ENCODE assay signal across 1 cellular context in the genomic region with DNA sequence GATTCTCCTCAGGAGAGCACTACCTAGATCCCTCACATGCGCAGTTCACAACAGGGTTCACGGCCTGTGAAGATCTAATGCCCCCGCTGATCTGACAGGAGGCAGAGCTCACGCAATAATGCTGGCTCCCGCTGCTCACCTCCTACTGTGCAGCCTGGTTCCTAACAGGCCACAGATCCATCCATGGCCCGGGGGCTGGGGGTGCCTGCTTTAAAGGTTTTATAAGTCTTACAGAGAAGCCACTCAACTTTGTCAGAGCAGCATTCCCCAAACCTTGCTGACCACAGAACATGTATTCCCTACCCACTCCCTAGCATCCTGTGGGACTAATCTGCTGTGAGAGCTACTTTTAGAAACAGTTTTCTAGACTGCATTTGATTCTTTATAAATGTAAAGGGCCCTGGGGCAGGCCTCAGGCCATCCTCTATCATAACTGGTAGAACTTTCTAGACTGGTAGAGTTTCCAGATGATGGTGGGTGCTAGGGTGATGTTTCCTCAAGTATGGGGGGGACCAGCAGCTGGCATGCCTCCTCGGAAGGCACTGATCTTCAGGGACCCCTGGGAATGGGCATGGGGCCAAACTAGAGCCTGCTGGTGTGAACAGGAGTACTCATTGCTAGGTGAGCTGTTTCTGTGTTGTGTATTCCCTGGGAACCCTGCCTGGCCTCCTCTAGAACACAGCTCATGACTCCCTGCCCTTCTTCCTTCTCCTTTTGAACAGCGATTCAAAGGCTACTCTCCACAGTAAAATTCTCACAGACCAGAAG.
TF ChIP-seq lines count a peak whose summit lies in the region.

No MANE protein-coding gene starts in this region.

TF ChIP-seq in IMR-90, 13 proteins besides CTCF, POLR2A, EP300 and RAD21 (continued from another document):
- TF ChIP-seq MXI1 (IDR thresholded peaks at IDR 0.05; ENCODE audit: borderline replicate concordance, low read depth, low read length) (no peak), ELK1 (IDR thresholded peaks at IDR 0.05; ENCODE audit: borderline replicate concordance, low read depth, low read length) (no peak)
